ENCODE assay signal across 1 cellular context in genomic region chr2:219477815-219478214, GRCh38.
TF ChIP-seq lines count a peak whose summit lies in the region.

No MANE protein-coding gene starts in this region.

TF ChIP-seq in H1, 55 proteins besides CTCF, POLR2A, EP300 and RAD21:
- TF ChIP-seq SIX5 (IDR thresholded peaks at IDR 0.05; ENCODE audit: low read depth, low read length), result no peak
- TF ChIP-seq, protein P1, sequence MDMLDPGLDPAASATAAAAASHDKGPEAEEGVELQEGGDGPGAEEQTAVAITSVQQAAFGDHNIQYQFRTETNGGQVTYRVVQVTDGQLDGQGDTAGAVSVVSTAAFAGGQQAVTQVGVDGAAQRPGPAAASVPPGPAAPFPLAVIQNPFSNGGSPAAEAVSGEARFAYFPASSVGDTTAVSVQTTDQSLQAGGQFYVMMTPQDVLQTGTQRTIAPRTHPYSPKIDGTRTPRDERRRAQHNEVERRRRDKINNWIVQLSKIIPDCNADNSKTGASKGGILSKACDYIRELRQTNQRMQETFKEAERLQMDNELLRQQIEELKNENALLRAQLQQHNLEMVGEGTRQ (IDR thresholded peaks at IDR 0.05; ENCODE audit: low read length), result no peak
- no peak for TF ChIP-seq SRF (IDR thresholded peaks at IDR 0.05; ENCODE audit: low read depth, low read length)
- no peak for TF ChIP-seq ZNF274 (IDR thresholded peaks at IDR 0.05; ENCODE audit: borderline replicate concordance, extremely low read depth, low read length)
- TF ChIP-seq SP2 (IDR thresholded peaks at IDR 0.05; ENCODE audit: low read length), result no peak
- no peak for TF ChIP-seq GTF2F1 (IDR thresholded peaks at IDR 0.05; ENCODE audit: borderline replicate concordance, low read depth, low read length)
- TF ChIP-seq ATF3 (IDR thresholded peaks at IDR 0.05; ENCODE audit: insufficient read depth, low read depth, low read length), result no peak
- TF ChIP-seq PHF8 (conservative IDR thresholded peaks at IDR 0.05; ENCODE audit: low read depth, low read length), result no peak
- no peak for TF ChIP-seq JUND (IDR thresholded peaks at IDR 0.05; ENCODE audit: low read length)
- no peak for TF ChIP-seq HDAC2 (IDR thresholded peaks at IDR 0.05; ENCODE audit: borderline replicate concordance in 1 of 2, low read depth in 2 of 2, low read length in 2 of 2)
- TF ChIP-seq TEAD4 (IDR thresholded peaks at IDR 0.05; ENCODE audit: low read depth, low read length), result no peak
- TF ChIP-seq CBX8 (IDR thresholded peaks at IDR 0.05; ENCODE audit: borderline replicate concordance, low read depth, low read length), result no peak
- TF ChIP-seq CEBPB (IDR thresholded peaks at IDR 0.05; ENCODE audit: low read depth, low read length), result no peak
- TF ChIP-seq SP4 (IDR thresholded peaks at IDR 0.05; ENCODE audit: low read length), result no peak
- no peak for TF ChIP-seq YY1 (IDR thresholded peaks at IDR 0.05; ENCODE audit: low read depth, low read length)
- TF ChIP-seq TCF12 (IDR thresholded peaks at IDR 0.05; ENCODE audit: low read depth, low read length), result no peak
- TF ChIP-seq BCL11A (IDR thresholded peaks at IDR 0.05; ENCODE audit: low read depth in 2 of 2, low read length in 2 of 2), result no peak
- TF ChIP-seq, protein P2, sequence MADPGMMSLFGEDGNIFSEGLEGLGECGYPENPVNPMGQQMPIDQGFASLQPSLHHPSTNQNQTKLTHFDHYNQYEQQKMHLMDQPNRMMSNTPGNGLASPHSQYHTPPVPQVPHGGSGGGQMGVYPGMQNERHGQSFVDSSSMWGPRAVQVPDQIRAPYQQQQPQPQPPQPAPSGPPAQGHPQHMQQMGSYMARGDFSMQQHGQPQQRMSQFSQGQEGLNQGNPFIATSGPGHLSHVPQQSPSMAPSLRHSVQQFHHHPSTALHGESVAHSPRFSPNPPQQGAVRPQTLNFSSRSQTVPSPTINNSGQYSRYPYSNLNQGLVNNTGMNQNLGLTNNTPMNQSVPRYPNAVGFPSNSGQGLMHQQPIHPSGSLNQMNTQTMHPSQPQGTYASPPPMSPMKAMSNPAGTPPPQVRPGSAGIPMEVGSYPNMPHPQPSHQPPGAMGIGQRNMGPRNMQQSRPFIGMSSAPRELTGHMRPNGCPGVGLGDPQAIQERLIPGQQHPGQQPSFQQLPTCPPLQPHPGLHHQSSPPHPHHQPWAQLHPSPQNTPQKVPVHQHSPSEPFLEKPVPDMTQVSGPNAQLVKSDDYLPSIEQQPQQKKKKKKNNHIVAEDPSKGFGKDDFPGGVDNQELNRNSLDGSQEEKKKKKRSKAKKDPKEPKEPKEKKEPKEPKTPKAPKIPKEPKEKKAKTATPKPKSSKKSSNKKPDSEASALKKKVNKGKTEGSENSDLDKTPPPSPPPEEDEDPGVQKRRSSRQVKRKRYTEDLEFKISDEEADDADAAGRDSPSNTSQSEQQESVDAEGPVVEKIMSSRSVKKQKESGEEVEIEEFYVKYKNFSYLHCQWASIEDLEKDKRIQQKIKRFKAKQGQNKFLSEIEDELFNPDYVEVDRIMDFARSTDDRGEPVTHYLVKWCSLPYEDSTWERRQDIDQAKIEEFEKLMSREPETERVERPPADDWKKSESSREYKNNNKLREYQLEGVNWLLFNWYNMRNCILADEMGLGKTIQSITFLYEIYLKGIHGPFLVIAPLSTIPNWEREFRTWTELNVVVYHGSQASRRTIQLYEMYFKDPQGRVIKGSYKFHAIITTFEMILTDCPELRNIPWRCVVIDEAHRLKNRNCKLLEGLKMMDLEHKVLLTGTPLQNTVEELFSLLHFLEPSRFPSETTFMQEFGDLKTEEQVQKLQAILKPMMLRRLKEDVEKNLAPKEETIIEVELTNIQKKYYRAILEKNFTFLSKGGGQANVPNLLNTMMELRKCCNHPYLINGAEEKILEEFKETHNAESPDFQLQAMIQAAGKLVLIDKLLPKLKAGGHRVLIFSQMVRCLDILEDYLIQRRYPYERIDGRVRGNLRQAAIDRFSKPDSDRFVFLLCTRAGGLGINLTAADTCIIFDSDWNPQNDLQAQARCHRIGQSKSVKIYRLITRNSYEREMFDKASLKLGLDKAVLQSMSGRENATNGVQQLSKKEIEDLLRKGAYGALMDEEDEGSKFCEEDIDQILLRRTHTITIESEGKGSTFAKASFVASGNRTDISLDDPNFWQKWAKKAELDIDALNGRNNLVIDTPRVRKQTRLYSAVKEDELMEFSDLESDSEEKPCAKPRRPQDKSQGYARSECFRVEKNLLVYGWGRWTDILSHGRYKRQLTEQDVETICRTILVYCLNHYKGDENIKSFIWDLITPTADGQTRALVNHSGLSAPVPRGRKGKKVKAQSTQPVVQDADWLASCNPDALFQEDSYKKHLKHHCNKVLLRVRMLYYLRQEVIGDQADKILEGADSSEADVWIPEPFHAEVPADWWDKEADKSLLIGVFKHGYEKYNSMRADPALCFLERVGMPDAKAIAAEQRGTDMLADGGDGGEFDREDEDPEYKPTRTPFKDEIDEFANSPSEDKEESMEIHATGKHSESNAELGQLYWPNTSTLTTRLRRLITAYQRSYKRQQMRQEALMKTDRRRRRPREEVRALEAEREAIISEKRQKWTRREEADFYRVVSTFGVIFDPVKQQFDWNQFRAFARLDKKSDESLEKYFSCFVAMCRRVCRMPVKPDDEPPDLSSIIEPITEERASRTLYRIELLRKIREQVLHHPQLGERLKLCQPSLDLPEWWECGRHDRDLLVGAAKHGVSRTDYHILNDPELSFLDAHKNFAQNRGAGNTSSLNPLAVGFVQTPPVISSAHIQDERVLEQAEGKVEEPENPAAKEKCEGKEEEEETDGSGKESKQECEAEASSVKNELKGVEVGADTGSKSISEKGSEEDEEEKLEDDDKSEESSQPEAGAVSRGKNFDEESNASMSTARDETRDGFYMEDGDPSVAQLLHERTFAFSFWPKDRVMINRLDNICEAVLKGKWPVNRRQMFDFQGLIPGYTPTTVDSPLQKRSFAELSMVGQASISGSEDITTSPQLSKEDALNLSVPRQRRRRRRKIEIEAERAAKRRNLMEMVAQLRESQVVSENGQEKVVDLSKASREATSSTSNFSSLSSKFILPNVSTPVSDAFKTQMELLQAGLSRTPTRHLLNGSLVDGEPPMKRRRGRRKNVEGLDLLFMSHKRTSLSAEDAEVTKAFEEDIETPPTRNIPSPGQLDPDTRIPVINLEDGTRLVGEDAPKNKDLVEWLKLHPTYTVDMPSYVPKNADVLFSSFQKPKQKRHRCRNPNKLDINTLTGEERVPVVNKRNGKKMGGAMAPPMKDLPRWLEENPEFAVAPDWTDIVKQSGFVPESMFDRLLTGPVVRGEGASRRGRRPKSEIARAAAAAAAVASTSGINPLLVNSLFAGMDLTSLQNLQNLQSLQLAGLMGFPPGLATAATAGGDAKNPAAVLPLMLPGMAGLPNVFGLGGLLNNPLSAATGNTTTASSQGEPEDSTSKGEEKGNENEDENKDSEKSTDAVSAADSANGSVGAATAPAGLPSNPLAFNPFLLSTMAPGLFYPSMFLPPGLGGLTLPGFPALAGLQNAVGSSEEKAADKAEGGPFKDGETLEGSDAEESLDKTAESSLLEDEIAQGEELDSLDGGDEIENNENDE (IDR thresholded peaks at IDR 0.05; ENCODE audit: insufficient replicate concordance, low read length), result no peak
- TF ChIP-seq CBX5 (IDR thresholded peaks at IDR 0.05; ENCODE audit: low read depth, low read length), result no peak
- TF ChIP-seq TAF1 (IDR thresholded peaks at IDR 0.05; ENCODE audit: low read depth, low read length), result no peak
TF ChIP-seq in H1: peak in this region for 0.
